21 cellular contexts compared by ENCODE assay signal in genomic region chr5:147448766-147449165, GRCh38.
DNase-seq lines count a peak whose midpoint lies in the region; FAIRE-seq and TF ChIP-seq lines count a peak whose summit lies in the region.
"Had no signal": no experiment of that assay in that cellular context is flagged by ENCODE, and none has a peak within 500 bp of the region (broad histone marks: within the 10 kb centered on the region; RNA-seq: fewer than 3 reads in every experiment).

No MANE protein-coding gene starts in this region.

- no peaks in the 10 kb centered on the region for H3K27me3 Mint-ChIP-seq in osteocyte (ENCODE audit: unreplicated experiment)

- peak overlapping the region; percentile 59 for H3K27ac Mint-ChIP-seq in osteocyte (ENCODE audit: unreplicated experiment)
- H3K27ac Mint-ChIP-seq: activated naive CD4-positive, alpha-beta T cell treated with anti-CD3 and anti-CD28 coated beads, Interleukin-2, amount 10 ng/mL, durations not matched to agents 7 days and 5 days; CD4-positive, CD25-positive, alpha-beta regulatory T cell; naive B cell had no signal

- H3K79me2 ChIP-seq in SK-N-SH (ENCODE audit: insufficient read depth), result peaks cover 95% of the 10 kb centered on the region

- POLR2A ChIA-PET in SK-N-SH (lab: Yijun Ruan, JAX), result no interaction called here

- no peaks in the 10 kb centered on the region for H3K27me3 ChIP-seq in SK-N-SH (ENCODE audit: insufficient read depth)
- peaks cover 15% of the 10 kb centered on the region for H3K27me3 ChIP-seq in effector memory CD4-positive, alpha-beta T cell (replicated peaks; ENCODE audit: control insufficient read depth, insufficient read depth, low read length, poor library complexity, severe bottlenecking)

- peaks cover 51% of the 10 kb centered on the region for H3K4me1 Mint-ChIP-seq in osteocyte (ENCODE audit: unreplicated experiment)

- H3K4me3 ChIP-seq in AG10803 (ENCODE audit: low read length), result no peak overlapping the region
- H3K4me3 ChIP-seq in SK-N-SH (ENCODE audit: low read depth in 2 of 2, low read length in 1 of 2), result no peak overlapping the region
- no peak overlapping the region for H3K4me3 ChIP-seq in fibroblast of villous mesenchyme (ENCODE audit: low read depth, low read length)
- H3K4me3 ChIP-seq in effector memory CD4-positive, alpha-beta T cell (ENCODE audit: insufficient read depth, low read depth, low read length, poor library complexity, severe bottlenecking), result no peak overlapping the region
- H3K4me3 ChIP-seq: A549, left lung, prostate gland, upper lobe of left lung had no signal

- CTCF ChIA-PET in SK-N-SH (lab: Yijun Ruan, JAX), result interaction anchor here (0.6 to 8.3 kb wide), 5 partner anchors 14 to 781 kb away, joined by 3 to 118 read pairs (median 3); no protein-coding TSS in a partner anchor

- peaks cover 6 to 22% of the 10 kb centered on the region in 2 experiments for H3K36me3 ChIP-seq in SK-N-SH (replicated peaks in 1 of 2; ENCODE audit: control insufficient read depth in 1 of 2, insufficient read depth in 2 of 2, low read length in 1 of 2)
- no peaks in the 10 kb centered on the region for H3K36me3 ChIP-seq in effector memory CD4-positive, alpha-beta T cell (ENCODE audit: control insufficient read depth, insufficient read depth, low read length)
- H3K36me3 ChIP-seq: left lung, prostate gland, upper lobe of left lung had no signal

- H2AFZ ChIP-seq in SK-N-SH (ENCODE audit: low read depth), result no peak overlapping the region

- H4K20me1 ChIP-seq in SK-N-SH (ENCODE audit: insufficient read depth), result peaks cover 73% of the 10 kb centered on the region

- no peak for TF ChIP-seq RAD21 in SK-N-SH (IDR thresholded peaks at IDR 0.05; ENCODE audit: low read length)

- no peak overlapping the region for H3K9ac ChIP-seq in SK-N-SH

- peaks cover 3% of the 10 kb centered on the region for H3F3A ChIP-seq in SK-N-SH (replicated peaks; ENCODE audit: insufficient read depth)

- no peaks in the 10 kb centered on the region for H3K9me3 Mint-ChIP-seq in osteocyte (ENCODE audit: unreplicated experiment)
- H3K9me3 Mint-ChIP-seq: activated naive CD4-positive, alpha-beta T cell treated with anti-CD3 and anti-CD28 coated beads, Interleukin-2, amount 10 ng/mL, durations not matched to agents 7 days and 5 days had no signal

- no peaks in the 10 kb centered on the region for H3K9me3 ChIP-seq in SK-N-SH
- H3K9me3 ChIP-seq in effector memory CD4-positive, alpha-beta T cell (ENCODE audit: control insufficient read depth, low read length), result no peaks in the 10 kb centered on the region
- H3K9me3 ChIP-seq: A549, left lung, prostate gland, upper lobe of left lung had no signal

- DNase-seq in AG10803 (ENCODE audit: low read depth), result peak; percentile 28
- DNase-seq in SK-N-SH, result no peak
- peak; percentile 18 for DNase-seq in fibroblast of villous mesenchyme (ENCODE audit: low read depth)
- no peak for DNase-seq in osteocyte (ENCODE audit: extremely low spot score, unreplicated experiment)
- no peak for DNase-seq in hippocampal formation (lab: John Stamatoyannopoulos, UW)
- no peak for DNase-seq in effector memory CD4-positive, alpha-beta T cell
- no peak for DNase-seq in activated T-cell treated with anti-CD3 and anti-CD28 coated beads, Interleukin-2, amount 50 U/mL, for 48 hours
- DNase-seq in frontal cortex (ENCODE audit: low spot score in 2 of 2), result no peak
- DNase-seq: activated CD4-positive, alpha-beta T cell treated with anti-CD3 and anti-CD28 coated beads, Interleukin-2, amount 50 U/mL, for 1 hour; activated naive CD4-positive, alpha-beta T cell treated with anti-CD3 and anti-CD28 coated beads, Interleukin-2, amount 10 ng/mL, durations not matched to agents 7 days and 5 days; activated T-cell treated with anti-CD3 and anti-CD28 coated beads for 4 hours; CD4-positive, CD25-positive, alpha-beta regulatory T cell; DMS79 treated with DMSO at 0.1 percent for 48 hours; left lung; naive B cell; NCI-H1417 treated with DMSO at 0.1 percent for 48 hours; NK-92 treated with Interleukin-12 subunit alpha and Interleukin-12 subunit beta, amount 100 ng/mL, for 24 hours; upper lobe of left lung had no signal

- H3K27ac ChIP-seq in SK-N-SH (ENCODE audit: low read depth in 2 of 2, low read length in 1 of 2), result peak overlapping the region; percentile 36 to 62; a peak in 3 of 4 replicates
- no peak overlapping the region for H3K27ac ChIP-seq in effector memory CD4-positive, alpha-beta T cell (ENCODE audit: insufficient read depth, low read length, poor library complexity, severe bottlenecking)
- H3K27ac ChIP-seq: A549, left lung, RWPE1 had no signal

- no peak overlapping the region for H3K4me3 Mint-ChIP-seq in osteocyte (ENCODE audit: unreplicated experiment)
- H3K4me3 Mint-ChIP-seq: activated naive CD4-positive, alpha-beta T cell treated with anti-CD3 and anti-CD28 coated beads, Interleukin-2, amount 10 ng/mL, durations not matched to agents 7 days and 5 days; CD4-positive, CD25-positive, alpha-beta regulatory T cell; naive B cell had no signal

- H3K9me2 ChIP-seq in SK-N-SH, result no peaks in the 10 kb centered on the region

- H3K36me3 Mint-ChIP-seq in osteocyte (ENCODE audit: unreplicated experiment), result no peaks in the 10 kb centered on the region
- H3K36me3 Mint-ChIP-seq: activated naive CD4-positive, alpha-beta T cell treated with anti-CD3 and anti-CD28 coated beads, Interleukin-2, amount 10 ng/mL, durations not matched to agents 7 days and 5 days; CD4-positive, CD25-positive, alpha-beta regulatory T cell; naive B cell had no signal

- peaks cover 12 to 29% of the 10 kb centered on the region in 2 experiments for H3K4me1 ChIP-seq in SK-N-SH (ENCODE audit: control insufficient read depth in 1 of 2, insufficient read depth in 2 of 2, low read depth in 1 of 2, low read length in 1 of 2)
- H3K4me1 ChIP-seq in effector memory CD4-positive, alpha-beta T cell (ENCODE audit: control insufficient read depth, insufficient read depth, low read length, poor library complexity, severe bottlenecking), result peaks cover 8% of the 10 kb centered on the region
- H3K4me1 ChIP-seq: A549, prostate gland had no signal

- H3K4me2 ChIP-seq in SK-N-SH, result peak overlapping the region; percentile 20; the same call in 1 of the 2 replicates
- H3K4me2 ChIP-seq: A549 had no signal

- 0 out of 4 replicates have a peak, but pooled peaks of 1 of the 2 experiments have one; percentile 20 for TF ChIP-seq EP300 in SK-N-SH (IDR thresholded peaks at IDR 0.05; ENCODE audit: borderline replicate concordance in 1 of 2, low read depth in 1 of 2, low read length in 1 of 2)

- WGBS in SK-N-SH (ENCODE audit: low lambda C conversion rate), result 53% methylated on average over 1 of the region's 1 CpG

- no peak for TF ChIP-seq CTCF in AG10803 (conservative IDR thresholded peaks at IDR 0.05; ENCODE audit: low read length)
- TF ChIP-seq CTCF in SK-N-SH (IDR thresholded peaks at IDR 0.05), result no peak
- TF ChIP-seq CTCF in fibroblast of villous mesenchyme (IDR thresholded peaks at IDR 0.05; ENCODE audit: insufficient read depth, low read depth, low read length), result no peak
- TF ChIP-seq CTCF in osteocyte (IDR thresholded peaks at IDR 0.05), result no peak

- no peak for FAIRE-seq in frontal cortex (lab: Jason Lieb, UNC)
- FAIRE-seq: A549 had no signal

TF ChIP-seq in SK-N-SH, 30 proteins besides CTCF, POLR2A, EP300 and RAD21:
- TF ChIP-seq PBX3 (IDR thresholded peaks at IDR 0.05), result 0 out of 2 replicates have a peak, but pooled peaks have one; percentile 20
- no peak for TF ChIP-seq MEF2A (IDR thresholded peaks at IDR 0.05; ENCODE audit: borderline replicate concordance, low read depth)
- no peak for TF ChIP-seq RCOR1 (IDR thresholded peaks at IDR 0.05; ENCODE audit: low read length)
- no peak for TF ChIP-seq MAX (IDR thresholded peaks at IDR 0.05; ENCODE audit: low read depth)
- no peak for TF ChIP-seq USF1 (IDR thresholded peaks at IDR 0.05; ENCODE audit: borderline replicate concordance, low read depth)
- TF ChIP-seq SIN3A (IDR thresholded peaks at IDR 0.05; ENCODE audit: borderline replicate concordance, low read depth, low read length), result no peak

Comparison
In these comparisons a context has a peak if more than half of its experiments do, and no peak if none do; other contexts are left out.
1. DNase-seq: peak in AG10803 (single experiment) and fibroblast of villous mesenchyme (single experiment); none in SK-N-SH (single experiment), osteocyte (single experiment), hippocampal formation (0 of 2), effector memory CD4-positive, alpha-beta T cell (0 of 3), activated T-cell treated with anti-CD3 and anti-CD28 coated beads, Interleukin-2, amount 50 U/mL, for 48 hours (0 of 2) and frontal cortex (0 of 2).